Comparison of ENCODE assay signal across 14 cellular contexts in genomic region chr12:53004178-53004577, GRCh38. TPM values are rescaled to one million over a fixed set of nuclear protein-coding genes. Genes with fewer than 3 reads are reported as not detected.
DNase-seq lines count a peak whose midpoint lies in the region; FAIRE-seq and TF ChIP-seq lines count a peak whose summit lies in the region.
"Had no signal": no experiment of that assay in that cellular context is flagged by ENCODE, and none has a peak within 500 bp of the region (broad histone marks: within the 10 kb centered on the region; RNA-seq: fewer than 3 reads in every experiment).

No MANE protein-coding gene starts in this region.

- DNase-seq in NT2/D1 (ENCODE audit: low read depth, low spot score) (peak; percentile 60), nephron progenitor cell (no peak), NCI-H1417 (lab: John Stamatoyannopoulos, UW) (no peak), GM12892 (ENCODE audit: insufficient read length) (no peak), NK-92 (lab: John Stamatoyannopoulos, UW; ENCODE audit: unreplicated experiment) (no peak), cortex of kidney (lab: John Stamatoyannopoulos, UW) (no peak)
- DNase-seq: DMS153, erythroblast, left lung, NCI-H2081, right cardiac atrium had no signal

- no peaks in the 10 kb centered on the region for H3K27me3 ChIP-seq in NT2/D1 (ENCODE audit: insufficient read depth, insufficient read length)

- H3K36me3 ChIP-seq in NT2/D1 (ENCODE audit: insufficient read depth, insufficient read length, low read length): peaks cover 22% of the 10 kb centered on the region

- TF ChIP-seq POLR2A in GM12892 (IDR thresholded peaks at IDR 0.05; ENCODE audit: low read depth, low read length): no peak

- no peak for TF ChIP-seq CTCF in nephron progenitor cell (IDR thresholded peaks at IDR 0.05)

- peaks cover 13% of the 10 kb centered on the region for H3K36me3 Mint-ChIP-seq in nephron progenitor cell (ENCODE audit: low read depth)

- H3K9me3 Mint-ChIP-seq in nephron progenitor cell: no peaks in the 10 kb centered on the region
- H3K9me3 Mint-ChIP-seq: activated CD4-positive, alpha-beta T cell treated with anti-CD3 and anti-CD28 coated beads, Interleukin-2, amount 10 ng/mL, durations not matched to agents 24 days and 14 days had no signal

- H3K4me1 Mint-ChIP-seq in nephron progenitor cell: peaks cover 41% of the 10 kb centered on the region

- H3K4me1 ChIP-seq in NT2/D1 (ENCODE audit: insufficient read depth, insufficient read length): no peaks in the 10 kb centered on the region

- FAIRE-seq in G401.6 (lab: Jason Lieb, UNC) (peak; percentile 96), endometrium (lab: Jason Lieb, UNC) (peak; percentile 62), GM12892 (lab: Jason Lieb, UNC) (no peak)

- peak overlapping the region; percentile 97 for H3K4me3 Mint-ChIP-seq in nephron progenitor cell

- peak overlapping the region; percentile 99 for H3K4me3 ChIP-seq in NT2/D1 (ENCODE audit: insufficient read length, low read depth)
- H3K4me3 ChIP-seq: left lung had no signal

- no peak overlapping the region for H3K27ac Mint-ChIP-seq in nephron progenitor cell
- H3K27ac Mint-ChIP-seq: activated CD4-positive, alpha-beta T cell treated with anti-CD3 and anti-CD28 coated beads, Interleukin-2, amount 10 ng/mL, durations not matched to agents 24 days and 14 days had no signal

- peaks cover 11% of the 10 kb centered on the region for H3K27me3 Mint-ChIP-seq in nephron progenitor cell (ENCODE audit: low read depth, poor library complexity)

- peak overlapping the region; percentile 7 for H3K9ac ChIP-seq in NT2/D1 (ENCODE audit: insufficient read length, low read depth)

- H3K9me3 ChIP-seq in NT2/D1 (ENCODE audit: insufficient read depth, low read length): no peaks in the 10 kb centered on the region
- H3K9me3 ChIP-seq: left lung had no signal

RNA-seq across cellular contexts. Expression of gene EIF4B, which starts 2.1 kb away (rescaled TPM):
- polyA plus RNA-seq in GM12892 (2012; ENCODE audit: missing spikeins): 390 TPM

RNA-seq across cellular contexts. Expression of gene TNS2, which starts 45.7 kb away (rescaled TPM):
- 0.47 TPM for polyA plus RNA-seq in GM12892 (2012; ENCODE audit: missing spikeins)

RNA-seq across cellular contexts. Expression of gene KRT18, which starts 55.3 kb away (rescaled TPM):
- polyA plus RNA-seq in GM12892 (2012; ENCODE audit: missing spikeins): 0.34 TPM
